Comparison of ENCODE assay signal across 17 cellular contexts in genomic region chr20:16666272-16666671, GRCh38.
DNase-seq lines count a peak whose midpoint lies in the region; ATAC-seq and TF ChIP-seq lines count a peak whose summit lies in the region.
"Had no signal": no experiment of that assay in that cellular context is flagged by ENCODE, and none has a peak within 500 bp of the region (broad histone marks: within the 10 kb centered on the region; RNA-seq: fewer than 3 reads in every experiment).

No MANE protein-coding gene starts in this region.

- H2AFZ ChIP-seq in MM.1S (ENCODE audit: low read length) (no peak overlapping the region), neural progenitor cell (replicated peaks) (no peak overlapping the region)
- H2AFZ ChIP-seq: PC-9 had no signal

- H3K27ac Mint-ChIP-seq in endodermal cell (no peak overlapping the region), neural progenitor cell (no peak overlapping the region)
- H3K27ac Mint-ChIP-seq: activated CD4-positive, alpha-beta T cell treated with anti-CD3 and anti-CD28 coated beads for 36 hours; activated naive CD8-positive, alpha-beta T cell treated with anti-CD3 and anti-CD28 coated beads, Interleukin-2, amount 50 U/mL, for 24 hours; activated T-helper 2 cell treated with anti-CD3 and anti-CD28 coated beads, Interferon-gamma antibody, Interleukin-2, Interleukin-4, amounts not matched to agents 10 μg/mL and 5 μg/mL and 100 μg/mL, durations not matched to agents 14 hours and 24 hours and 36 hours had no signal

- ATAC-seq in left ventricle myocardium superior: no peak
- ATAC-seq: activated CD4-positive, alpha-beta T cell treated with anti-CD3 and anti-CD28 coated beads for 36 hours; activated naive CD8-positive, alpha-beta T cell treated with anti-CD3 and anti-CD28 coated beads, Interleukin-2, amount 50 U/mL, for 24 hours; heart right ventricle; naive thymus-derived CD8-positive, alpha-beta T cell had no signal

- DNase-seq in GM12865 (ENCODE audit: low read depth): peak; percentile 4
- no peak for DNase-seq in MM.1S
- no peak for DNase-seq in endodermal cell
- no peak for DNase-seq in neural progenitor cell (ENCODE audit: low spot score)
- DNase-seq in DMS114 treated with DMSO at 0.1 percent for 48 hours (lab: John Stamatoyannopoulos, UW; ENCODE audit: unreplicated experiment): no peak
- no peak for DNase-seq in left ventricle myocardium superior
- no peak for DNase-seq in stimulated activated CD4-positive, alpha-beta T cell treated with anti-CD3 and anti-CD28 coated beads, Interleukin-4, amount 100 ng/mL, for 24 hours
- DNase-seq: activated CD4-positive, alpha-beta T cell treated with anti-CD3 and anti-CD28 coated beads for 36 hours; activated naive CD8-positive, alpha-beta T cell treated with anti-CD3 and anti-CD28 coated beads, Interleukin-2, amount 50 U/mL, for 24 hours; heart right ventricle; mammary epithelial cell; naive thymus-derived CD8-positive, alpha-beta T cell; PC-9 had no signal

- H3K27ac ChIP-seq in MM.1S (ENCODE audit: low read length): no peak overlapping the region
- H3K27ac ChIP-seq in endodermal cell (ENCODE audit: low read depth, low read length): no peak overlapping the region
- H3K27ac ChIP-seq in neural progenitor cell: no peak overlapping the region
- H3K27ac ChIP-seq: esophagus muscularis mucosa, heart right ventricle, PC-9, prostate gland, suprapubic skin had no signal

- no peaks in the 10 kb centered on the region for H3K9me2 ChIP-seq in MM.1S (replicated peaks; ENCODE audit: insufficient read depth, low read length)

- H3K9ac ChIP-seq in MM.1S (ENCODE audit: low read length) (no peak overlapping the region), endodermal cell (ENCODE audit: extremely low read depth, low read length, poor library complexity, severe bottlenecking) (no peak overlapping the region), neural progenitor cell (no peak overlapping the region)

- no peaks in the 10 kb centered on the region for H3K4me1 ChIP-seq in MM.1S (ENCODE audit: low read length)
- H3K4me1 ChIP-seq in endodermal cell (ENCODE audit: control insufficient read depth, insufficient read depth, low read length): no peaks in the 10 kb centered on the region
- no peaks in the 10 kb centered on the region for H3K4me1 ChIP-seq in neural progenitor cell
- H3K4me1 ChIP-seq: prostate gland, suprapubic skin had no signal

- H3K79me2 ChIP-seq in MM.1S (ENCODE audit: low read length) (no peaks in the 10 kb centered on the region), neural progenitor cell (ENCODE audit: low read depth) (no peaks in the 10 kb centered on the region)

- H3F3A ChIP-seq in MM.1S (ENCODE audit: insufficient read depth, low read length) (no peaks in the 10 kb centered on the region), neural progenitor cell (ENCODE audit: low read depth) (no peaks in the 10 kb centered on the region)

- no peaks in the 10 kb centered on the region for H3K36me3 Mint-ChIP-seq in endodermal cell (ENCODE audit: low read depth)
- H3K36me3 Mint-ChIP-seq in neural progenitor cell: no peaks in the 10 kb centered on the region

- no peak overlapping the region for H3K4me3 ChIP-seq in GM12865 (ENCODE audit: low read depth, low read length)
- H3K4me3 ChIP-seq in MM.1S (ENCODE audit: low read length): no peak overlapping the region
- H3K4me3 ChIP-seq in endodermal cell (ENCODE audit: low read length): no peak overlapping the region
- no peak overlapping the region for H3K4me3 ChIP-seq in neural progenitor cell
- H3K4me3 ChIP-seq: esophagus muscularis mucosa, heart right ventricle, PC-9, prostate gland, suprapubic skin had no signal

- TF ChIP-seq CTCF in GM12865 (IDR thresholded peaks at IDR 0.05; ENCODE audit: insufficient read depth, low read depth, low read length, missing control alignments) (peak; percentile 15), MM.1S (IDR thresholded peaks at IDR 0.05; ENCODE audit: low read length) (0 out of 2 replicates have a peak, but pooled peaks have one; percentile 4), endodermal cell (conservative IDR thresholded peaks at IDR 0.05) (peak; percentile 70), neural progenitor cell (IDR thresholded peaks at IDR 0.05) (peak; percentile 23)

- H3K4me3 Mint-ChIP-seq in endodermal cell (no peak overlapping the region), neural progenitor cell (no peak overlapping the region)
- H3K4me3 Mint-ChIP-seq: activated CD4-positive, alpha-beta T cell treated with anti-CD3 and anti-CD28 coated beads for 36 hours; activated naive CD8-positive, alpha-beta T cell treated with anti-CD3 and anti-CD28 coated beads, Interleukin-2, amount 50 U/mL, for 24 hours; naive thymus-derived CD8-positive, alpha-beta T cell had no signal

- H3K9me3 Mint-ChIP-seq in endodermal cell (peaks cover 3% of the 10 kb centered on the region), neural progenitor cell (peaks cover 3% of the 10 kb centered on the region)
- H3K9me3 Mint-ChIP-seq: activated naive CD8-positive, alpha-beta T cell treated with anti-CD3 and anti-CD28 coated beads, Interleukin-2, amount 50 U/mL, for 24 hours; activated T-helper 2 cell treated with anti-CD3 and anti-CD28 coated beads, Interferon-gamma antibody, Interleukin-2, Interleukin-4, amounts not matched to agents 10 μg/mL and 5 μg/mL and 100 μg/mL, durations not matched to agents 14 hours and 24 hours and 36 hours had no signal

- H3K27me3 Mint-ChIP-seq in endodermal cell (ENCODE audit: insufficient read depth): no peaks in the 10 kb centered on the region
- peaks cover 2% of the 10 kb centered on the region for H3K27me3 Mint-ChIP-seq in neural progenitor cell (ENCODE audit: insufficient read depth, low read depth)

- intact Hi-C loops in left ventricle myocardium superior (cut with micrococcal nuclease): no loop called here

- H3K27me3 ChIP-seq in MM.1S (replicated peaks; ENCODE audit: insufficient read depth, low read length) (no peaks in the 10 kb centered on the region), endodermal cell (ENCODE audit: control insufficient read depth, insufficient read depth, low read length, poor library complexity, severe bottlenecking) (no peaks in the 10 kb centered on the region), neural progenitor cell (no peaks in the 10 kb centered on the region)
- H3K27me3 ChIP-seq: esophagus muscularis mucosa, heart right ventricle, suprapubic skin had no signal

- 90% methylated on average over 2 of the region's 3 CpGs; no CpG with 5 or more reads in 1 of the 2 experiments for WGBS in endodermal cell (ENCODE audit: insufficient coverage in 1 of 2, insufficient read length in 1 of 2), 2 experiments

- H3K4me2 ChIP-seq in MM.1S (ENCODE audit: low read depth, low read length) (no peak overlapping the region), neural progenitor cell (no peak overlapping the region)
- H3K4me2 ChIP-seq: PC-9 had no signal

- no peaks in the 10 kb centered on the region for H4K20me1 ChIP-seq in MM.1S (ENCODE audit: insufficient read depth, low read length)
- no peaks in the 10 kb centered on the region for H4K20me1 ChIP-seq in neural progenitor cell (ENCODE audit: low read depth)

- H3K36me3 ChIP-seq in MM.1S (replicated peaks; ENCODE audit: insufficient read depth, low read length) (no peaks in the 10 kb centered on the region), endodermal cell (ENCODE audit: control insufficient read depth, insufficient read depth, low read length) (no peaks in the 10 kb centered on the region), neural progenitor cell (no peaks in the 10 kb centered on the region)
- H3K36me3 ChIP-seq: esophagus muscularis mucosa, heart right ventricle, prostate gland, suprapubic skin had no signal

- no peaks in the 10 kb centered on the region for H3K9me3 ChIP-seq in MM.1S (replicated peaks; ENCODE audit: insufficient read depth, low read length)
- H3K9me3 ChIP-seq in endodermal cell (ENCODE audit: control insufficient read depth, low read length): no peaks in the 10 kb centered on the region
- no peaks in the 10 kb centered on the region for H3K9me3 ChIP-seq in neural progenitor cell (ENCODE audit: low read depth)
- H3K9me3 ChIP-seq: esophagus muscularis mucosa, prostate gland, suprapubic skin had no signal

- H3K4me1 Mint-ChIP-seq in endodermal cell: no peaks in the 10 kb centered on the region
- no peaks in the 10 kb centered on the region for H3K4me1 Mint-ChIP-seq in neural progenitor cell
- H3K4me1 Mint-ChIP-seq: activated CD4-positive, alpha-beta T cell treated with anti-CD3 and anti-CD28 coated beads for 36 hours; activated naive CD8-positive, alpha-beta T cell treated with anti-CD3 and anti-CD28 coated beads, Interleukin-2, amount 50 U/mL, for 24 hours; naive thymus-derived CD8-positive, alpha-beta T cell had no signal

Comparison
In these comparisons a context has a peak if more than half of its experiments do, and no peak if none do; other contexts are left out.
1. CTCF ChIP-seq: peak in every context shown above with its lines; median percentile 70 in endodermal cell; 23 in neural progenitor cell; 15 in GM12865; 4 in MM.1S.